In genomic region chr2:118315606-118316005, GRCh38 we compare ENCODE assay signal across 7 cellular contexts.
"Had no signal": no experiment of that assay in that cellular context is flagged by ENCODE, and none has a peak within 500 bp of the region (broad histone marks: within the 10 kb centered on the region; RNA-seq: fewer than 3 reads in every experiment).

No MANE protein-coding gene starts in this region.

- H2AFZ ChIP-seq: GM23248 had no signal

- H3K9ac ChIP-seq: GM23248 had no signal

- H3K27ac ChIP-seq: GM23248 had no signal

- H3K4me3 ChIP-seq: GM23248, K562 had no signal

- DNase-seq: GM23248, GOT3, H9, HCEC 1CT, IMR-90, KG1 had no signal

- ATAC-seq: K562 had no signal
